ENCODE assay signal across 15 cellular contexts in the genomic region with DNA sequence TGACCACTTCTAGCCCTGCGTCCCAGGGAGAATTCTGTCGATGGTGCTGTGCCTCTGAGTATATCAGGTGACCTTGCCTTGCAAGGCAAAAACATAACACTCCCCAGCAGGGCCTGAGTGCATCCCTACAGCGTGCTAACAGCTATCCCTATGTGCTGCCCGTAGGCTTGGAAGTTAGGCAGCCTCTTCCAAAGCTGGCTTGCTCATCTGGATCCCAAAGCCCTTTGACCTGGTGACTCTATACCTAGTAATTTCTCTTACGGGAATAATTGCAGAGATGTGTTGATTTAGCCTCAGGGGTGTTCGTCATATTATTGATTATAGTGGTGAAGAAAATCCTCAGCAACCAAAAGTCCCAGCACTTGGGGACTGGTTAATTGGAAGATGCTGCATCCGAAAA. TPM values are rescaled to one million over a fixed set of nuclear protein-coding genes. Genes with fewer than 3 reads are reported as not detected.
A peak's percentile ranks its signal among the peaks of the same experiment; 100 is the strongest.
DNase-seq lines count a peak whose midpoint lies in the region; FAIRE-seq and TF ChIP-seq lines count a peak whose summit lies in the region.
"Had no signal": no experiment of that assay in that cellular context is flagged by ENCODE, and none has a peak within 500 bp of the region (broad histone marks: within the 10 kb centered on the region; RNA-seq: fewer than 3 reads in every experiment).

No MANE protein-coding gene starts in this region.

- no peaks in the 10 kb centered on the region for H3K9me3 Mint-ChIP-seq in endothelial cell (ENCODE audit: unreplicated experiment)

- peaks cover 2% of the 10 kb centered on the region for H3K27me3 Mint-ChIP-seq in endothelial cell (ENCODE audit: unreplicated experiment)

- DNase-seq in ELR (ENCODE audit: low read depth), result peak; percentile 34
- peak; percentile 91 for DNase-seq in NCI-H69 (lab: John Stamatoyannopoulos, UW)
- DNase-seq in endothelial cell (ENCODE audit: low spot score), result no peak
- peak; percentile 25 for DNase-seq in posterior vena cava (ENCODE audit: low spot score)
- no peak for DNase-seq in DMS114 treated with DMSO at 0.1 percent for 48 hours (lab: John Stamatoyannopoulos, UW; ENCODE audit: unreplicated experiment)
- no peak for DNase-seq in GM19239 (ENCODE audit: insufficient read length, low spot score)
- no peak for DNase-seq in NCI-H2029 (lab: John Stamatoyannopoulos, UW)
- DNase-seq: AML-193, DMS79 treated with DMSO at 0.1 percent for 48 hours, GF-D8, IMR-90, Kasumi-1, NCI-H2081, SHP77 had no signal

- no peak for FAIRE-seq in GM19239 (lab: Jason Lieb, UNC)
- FAIRE-seq: H1 had no signal

- no peak overlapping the region for H3K27ac Mint-ChIP-seq in endothelial cell (ENCODE audit: unreplicated experiment)

- no peak for TF ChIP-seq CTCF in endothelial cell (IDR thresholded peaks at IDR 0.05; ENCODE audit: unreplicated experiment)

- H3K4me3 Mint-ChIP-seq in endothelial cell (ENCODE audit: unreplicated experiment), result peak overlapping the region; percentile 14

- peaks cover 3% of the 10 kb centered on the region for H3K4me1 Mint-ChIP-seq in endothelial cell (ENCODE audit: unreplicated experiment)

- peaks cover 13% of the 10 kb centered on the region for H3K36me3 Mint-ChIP-seq in endothelial cell (ENCODE audit: low read depth, unreplicated experiment)

- intact Hi-C loops in posterior vena cava (cut with DNase I), result no loop called here

RNA-seq across cellular contexts. Expression of a gene that starts 32.6 kb away (rescaled TPM):
- total RNA-seq in endothelial cell (ENCODE audit: unreplicated experiment), result 0.97 TPM
- total RNA-seq in posterior vena cava, result not detected
- total RNA-seq: IMR-90 had no signal

RNA-seq across cellular contexts. Expression of a gene that starts 52.4 kb away (rescaled TPM):
- 1.9 TPM for total RNA-seq in endothelial cell (ENCODE audit: unreplicated experiment)
- total RNA-seq in posterior vena cava, result not detected
- total RNA-seq: H1, IMR-90 had no signal

Comparison
In these comparisons a context has a peak if more than half of its experiments do, and no peak if none do; other contexts are left out.
1. DNase-seq: peak in ELR (single experiment), NCI-H69 (single experiment) and posterior vena cava (single experiment); none in endothelial cell (single experiment), DMS114 treated with DMSO at 0.1 percent for 48 hours (single experiment), GM19239 (single experiment) and NCI-H2029 (single experiment).